In the genomic region with DNA sequence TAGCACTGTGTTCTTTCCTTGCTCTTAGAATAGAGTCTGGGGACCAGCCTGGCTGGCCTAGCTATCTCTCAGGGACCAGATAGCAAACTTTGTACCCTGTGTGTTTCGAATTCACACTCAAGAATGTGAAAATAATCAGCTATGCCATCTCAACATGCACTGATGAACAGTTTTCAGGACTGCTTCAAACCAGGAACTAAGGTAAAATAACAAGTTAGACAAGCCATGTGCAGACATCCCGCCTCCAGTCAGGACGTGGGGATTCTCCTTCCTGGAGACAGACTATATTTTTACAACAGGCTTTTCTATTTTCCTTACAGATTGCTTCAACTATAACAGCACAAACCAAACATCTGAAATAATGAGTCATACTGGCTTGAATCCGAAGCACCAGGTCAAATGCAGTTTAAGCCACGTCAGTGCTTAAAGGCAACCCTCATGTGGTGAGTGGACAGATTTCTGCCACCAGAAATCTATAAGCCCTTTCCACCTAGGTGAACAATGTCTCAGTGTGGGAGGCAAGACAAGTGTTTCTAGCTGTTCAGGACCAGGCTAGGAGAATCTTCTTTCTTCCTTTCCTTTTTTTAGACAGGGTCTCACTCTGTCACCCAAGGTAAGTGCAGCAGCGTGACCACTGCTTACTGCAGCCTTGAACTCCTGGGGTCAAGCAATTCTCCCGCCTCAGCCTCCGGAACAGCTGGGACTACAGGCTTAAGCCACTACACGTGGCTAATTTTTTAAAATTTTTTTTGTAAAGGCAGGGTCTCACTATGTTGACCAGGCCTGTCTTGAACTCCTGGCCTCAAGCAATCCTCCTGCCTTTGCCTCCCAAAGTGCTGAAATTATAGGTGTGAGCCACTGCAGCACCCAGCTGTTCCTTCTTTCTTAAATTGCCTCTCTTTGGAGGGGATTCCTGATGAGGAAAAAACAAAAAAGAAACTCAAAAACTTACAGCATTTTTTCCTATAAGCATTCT, we compare ENCODE assay signal across 9 cellular contexts. TPM values are rescaled to one million over a fixed set of nuclear protein-coding genes. Genes with fewer than 3 reads are reported as not detected.
DNase-seq lines count a peak whose midpoint lies in the region; ATAC-seq and TF ChIP-seq lines count a peak whose summit lies in the region.
"Had no signal": no experiment of that assay in that cellular context is flagged by ENCODE, and none has a peak within 500 bp of the region (broad histone marks: within the 10 kb centered on the region; RNA-seq: fewer than 3 reads in every experiment).

No MANE protein-coding gene starts in this region.

- H3K23ac ChIP-seq in IMR-90 (ENCODE audit: low read depth, low read length) = peak overlapping the region; percentile 57; the same call in 1 of the 2 replicates

- TF ChIP-seq POLR2A in IMR-90 (IDR thresholded peaks at IDR 0.05; ENCODE audit: low read depth, low read length) = peak; percentile 61
- TF ChIP-seq POLR2A in transverse colon (IDR thresholded peaks at IDR 0.05) = no peak

- peaks cover 27% of the 10 kb centered on the region for H3K9me1 ChIP-seq in IMR-90 (ENCODE audit: insufficient read depth, low read length)

- CTCF ChIA-PET in IMR-90 (lab: Yijun Ruan, JAX) = interaction anchor here (1.1 to 1.3 kb wide), 3 partner anchors 22 to 199 kb away, joined by 3 read pairs; no protein-coding TSS in a partner anchor

- peak overlapping the region; percentile 40; the same call in 1 of the 2 replicates for H3K9ac ChIP-seq in IMR-90 (ENCODE audit: low read depth, low read length)

- H2BK120ac ChIP-seq in IMR-90 (ENCODE audit: low read depth, low read length) = peak overlapping the region; percentile 93

- dilution Hi-C loops in IMR-90 (cut with HindIII; ENCODE audit: low sequenced_read_pairs, unreplicated experiment) = no loop called here

- H3K4me2 ChIP-seq in IMR-90 (ENCODE audit: low read depth, low read length) = peak overlapping the region; percentile 48

- intact Hi-C loops in IMR-90 (cut with micrococcal nuclease) = loop anchor here (1.0 to 5.0 kb wide), 3 partner anchors 52 to 152 kb away; partner anchors contain the start of gene LHFPL2
- intact Hi-C loops in transverse colon (cut with DNase I; ENCODE audit: low total_unique reads) = no loop called here

- H3K4ac ChIP-seq in IMR-90 (ENCODE audit: low read depth, low read length) = peak overlapping the region; percentile 88

- H4K8ac ChIP-seq in IMR-90 (ENCODE audit: low read depth in 2 of 2, low read length in 2 of 2) = peak overlapping the region; percentile 55 to 88; a peak in 3 of 4 replicates

- H3K27ac ChIP-seq in IMR-90 (ENCODE audit: insufficient read depth, low read length) (peak overlapping the region; percentile 81), transverse colon (peak overlapping the region; percentile 70 to 80 (median 75))
- H3K27ac ChIP-seq: SK-N-MC had no signal

- POLR2A ChIA-PET in IMR-90 (lab: Charles Lee; ENCODE audit: unreplicated experiment) = no interaction called here

- 40% methylated on average over 2 of the region's 9 CpGs; no CpG with 5 or more reads in 1 of the 2 experiments for WGBS in IMR-90 (ENCODE audit: extremely low coverage in 2 of 2, insufficient read length in 1 of 2), 2 experiments
- 36 to 41% methylated on average over 7 to 9 of the region's 9 CpGs for WGBS in transverse colon (ENCODE audit: low coverage in 1 of 2), 2 donors

- H3K4me3 ChIP-seq in IMR-90 (ENCODE audit: insufficient read depth, low read depth, low read length) = no peak overlapping the region
- no peak overlapping the region for H3K4me3 ChIP-seq in transverse colon
- H3K4me3 ChIP-seq: SK-N-MC had no signal

- peak; percentile 100 for DNase-seq in IMR-90
- peak; percentile 92 for DNase-seq in brain pericyte (ENCODE audit: low read depth, low spot score)
- peak; percentile 67 for DNase-seq in left kidney (ENCODE audit: low read depth, low spot score)
- DNase-seq in transverse colon = peak; percentile 49
- no peak for DNase-seq in NCI-H187 treated with DMSO at 0.1 percent for 48 hours (lab: John Stamatoyannopoulos, UW)
- no peak for DNase-seq in stimulated activated CD4-positive, alpha-beta T cell treated with anti-CD3 and anti-CD28 coated beads, Interleukin-15, amount 100 ng/mL, for 24 hours
- DNase-seq in RPMI8226 = no peak

- no peak overlapping the region for H2AFZ ChIP-seq in IMR-90 (replicated peaks; ENCODE audit: low read length, poor library complexity)

- H3K9me3 ChIP-seq in IMR-90 (ENCODE audit: control insufficient read depth, insufficient read depth, low read length) (no peaks in the 10 kb centered on the region), transverse colon (no peaks in the 10 kb centered on the region)

- peak overlapping the region; percentile 75 for H3K14ac ChIP-seq in IMR-90 (replicated peaks; ENCODE audit: low read depth, low read length)

- no peaks in the 10 kb centered on the region for H4K20me1 ChIP-seq in IMR-90 (ENCODE audit: insufficient read depth, low read length)

- H2BK20ac ChIP-seq in IMR-90 (ENCODE audit: low read depth, low read length) = peak overlapping the region; percentile 84

- H3K56ac ChIP-seq in IMR-90 (ENCODE audit: extremely low read depth, insufficient read depth, low read length) = peak overlapping the region; percentile 64

- H2AK5ac ChIP-seq in IMR-90 (ENCODE audit: low read depth, low read length) = peak overlapping the region; percentile 75

- H2BK5ac ChIP-seq in IMR-90 (ENCODE audit: low read depth, low read length, poor library complexity, severe bottlenecking) = peak overlapping the region; percentile 92

- H3K27me3 ChIP-seq in IMR-90 (ENCODE audit: control insufficient read depth, insufficient read depth, low read length) (no peaks in the 10 kb centered on the region), transverse colon (no peaks in the 10 kb centered on the region)

- in situ Hi-C loops in IMR-90 (cut with MboI; ENCODE audit: low sequenced_read_pairs) = loop anchor here (10.0 kb wide), 1 partner anchor 90 kb away; no protein-coding TSS in a partner anchor
- in situ Hi-C loops in transverse colon (cut with MboI; ENCODE audit: low pct_ligation_motif_present in 1 of 4, low pct_unique_long_range_greater_than_20kb in 1 of 4, low sequenced_read_pairs in 3 of 4) = no loop called here

- TSS peak; percentile 87 for BruUV-seq in IMR-90 (replicated peaks; lab: Mats Ljungman, UMichigan)

- H2AK9ac ChIP-seq in IMR-90 (replicated peaks; ENCODE audit: low read depth, low read length, poor library complexity) = peak overlapping the region; percentile 38

- peak overlapping the region; percentile 67 for H2BK15ac ChIP-seq in IMR-90 (ENCODE audit: low read depth, low read length)

- no peak for TF ChIP-seq EP300 in transverse colon (IDR thresholded peaks at IDR 0.05; ENCODE audit: low read depth)

- H3K36me3 ChIP-seq in IMR-90 (ENCODE audit: control insufficient read depth, insufficient read depth, low read length) (peaks cover 4% of the 10 kb centered on the region; the same call in 1 of the 2 replicates), transverse colon (no peaks in the 10 kb centered on the region)

- peak; percentile 71 for ATAC-seq in IMR-90 (ENCODE audit: low read depth)
- ATAC-seq in GM19467 (IDR thresholded peaks at IDR 0.05; ENCODE audit: unreplicated experiment) = no peak

- TF ChIP-seq RAD21 in IMR-90 (IDR thresholded peaks at IDR 0.05; ENCODE audit: low read length) = peak; percentile 11; the same call in 1 of the 2 replicates

- peaks cover 38% of the 10 kb centered on the region for H3K4me1 ChIP-seq in IMR-90 (ENCODE audit: control insufficient read depth, insufficient read depth, low read length)
- peaks cover 19 to 65% (median 41%) of the 10 kb centered on the region in 4 donors for H3K4me1 ChIP-seq in transverse colon

- peak overlapping the region; percentile 78 for H3K18ac ChIP-seq in IMR-90 (ENCODE audit: low read depth, low read length)

- H3K79me1 ChIP-seq in IMR-90 (ENCODE audit: low read depth in 1 of 2, low read length in 2 of 2) = peaks cover 33 to 60% of the 10 kb centered on the region in 2 experiments

- TF ChIP-seq CTCF in IMR-90 (conservative IDR thresholded peaks at IDR 0.05; ENCODE audit: low read depth, low read length) (0 out of 2 replicates have a peak, but pooled peaks have one; percentile 17), transverse colon (IDR thresholded peaks at IDR 0.05) (no peak)

- peak overlapping the region; percentile 92 for H4K91ac ChIP-seq in IMR-90 (ENCODE audit: insufficient read depth, low read depth, low read length)

- H4K5ac ChIP-seq in IMR-90 (ENCODE audit: low read depth, low read length) = peak overlapping the region; percentile 62

TF ChIP-seq in IMR-90, 13 proteins besides CTCF, POLR2A, EP300 and RAD21 (continues in another document):
- no peak; the same call in 1 of the 2 replicates for TF ChIP-seq CHD1 (IDR thresholded peaks at IDR 0.05; ENCODE audit: low read depth, low read length)
- peak; percentile 59 for TF ChIP-seq RCOR1 (IDR thresholded peaks at IDR 0.05; ENCODE audit: insufficient replicate concordance, low read length)
- TF ChIP-seq MAFK (IDR thresholded peaks at IDR 0.05; ENCODE audit: low read depth, low read length) = peak; percentile 70
- peak; percentile 81 for TF ChIP-seq NFE2L2 (IDR thresholded peaks at IDR 0.05; ENCODE audit: low read depth, low read length)
- TF ChIP-seq MAZ (IDR thresholded peaks at IDR 0.05; ENCODE audit: borderline replicate concordance, low read depth, low read length) = no peak
- peak; percentile 89 for TF ChIP-seq CEBPB (IDR thresholded peaks at IDR 0.05; ENCODE audit: low read depth, low read length)
- no peak for TF ChIP-seq ELK1 (IDR thresholded peaks at IDR 0.05; ENCODE audit: borderline replicate concordance, low read depth, low read length)
- TF ChIP-seq FOS (IDR thresholded peaks at IDR 0.05; ENCODE audit: low read depth, low read length) = peak; percentile 99
- peak; percentile 58; the same call in 1 of the 2 replicates for TF ChIP-seq MXI1 (IDR thresholded peaks at IDR 0.05; ENCODE audit: borderline replicate concordance, low read depth, low read length)

RNA-seq across cellular contexts. Expression of gene LHFPL2, which starts 53.3 kb away (rescaled TPM):
- total RNA-seq in IMR-90 (2012; rRNA removed) (11.1 and 11.3 TPM in 2 replicates), transverse colon (10 to 100 TPM; 34.4 to 79.6 (median 51.5) TPM)
- 5.0 and 6.5 TPM in 2 replicates for polyA plus RNA-seq in IMR-90 (2012; rRNA removed)
- 3.8 and 6.1 TPM in 2 replicates for polyA plus RNA-seq in IMR-90 (2012; cell fraction: cytosol; rRNA removed)
- 4.8 and 12.1 TPM in 2 replicates for polyA plus RNA-seq in IMR-90 (2012; cell fraction: nucleus; rRNA removed; ENCODE audit: low replicate concordance)

Comparison
In these comparisons a context has a peak if more than half of its experiments do, and no peak if none do; other contexts are left out.
1. DNase-seq: peak in IMR-90 (single experiment), brain pericyte (single experiment), left kidney (single experiment) and transverse colon (single experiment); none in NCI-H187 treated with DMSO at 0.1 percent for 48 hours (single experiment), stimulated activated CD4-positive, alpha-beta T cell treated with anti-CD3 and anti-CD28 coated beads, Interleukin-15, amount 100 ng/mL, for 24 hours (single experiment) and RPMI8226 (single experiment).